ENCODE assay signal across 9 cellular contexts in genomic region chr3:32469151-32469874, GRCh38. TPM values are rescaled to one million over a fixed set of nuclear protein-coding genes. Genes with fewer than 3 reads are reported as not detected.
DNase-seq lines count a peak whose midpoint lies in the region; ATAC-seq and TF ChIP-seq lines count a peak whose summit lies in the region.
"Had no signal": no experiment of that assay in that cellular context is flagged by ENCODE, and none has a peak within 500 bp of the region (broad histone marks: within the 10 kb centered on the region; RNA-seq: fewer than 3 reads in every experiment).

No MANE protein-coding gene starts in this region.

- DNase-seq in body of pancreas (no peak), NOMO-1 (lab: John Stamatoyannopoulos, UW; ENCODE audit: unreplicated experiment in 2 of 2) (no peak), lower leg skin (ENCODE audit: low spot score in 2 of 2) (no peak), DMS79 treated with DMSO at 0.1 percent for 48 hours (lab: John Stamatoyannopoulos, UW) (no peak), DMS 273 (lab: John Stamatoyannopoulos, UW; ENCODE audit: unreplicated experiment) (no peak)
- DNase-seq: COR-L47 had no signal

- no peaks in the 10 kb centered on the region for H3K9me3 ChIP-seq in body of pancreas

- H3K27me3 ChIP-seq in ACC112 (ENCODE audit: insufficient read depth, low read length) (no peaks in the 10 kb centered on the region), body of pancreas (no peaks in the 10 kb centered on the region)

- whole genome bisulfite sequencing in body of pancreas, 2 donors, result 69 to 70% methylated on average over 6 to 7 of the region's 7 CpGs
- 85 to 87% methylated on average over 7 of the region's 7 CpGs for WGBS in lower leg skin, 2 donors

- H3K36me3 ChIP-seq in ACC112 (ENCODE audit: insufficient read depth, low read length) (peaks cover 3% of the 10 kb centered on the region; the same call in 1 of the 2 replicates), body of pancreas (replicated peaks in 1 of 2; ENCODE audit: insufficient read depth in 1 of 2, low read depth in 2 of 2) (no peaks in the 10 kb centered on the region)

- peaks cover 8% of the 10 kb centered on the region for H3K79me2 ChIP-seq in ACC112 (ENCODE audit: control insufficient read depth, insufficient read depth, low read length, unreplicated experiment)

- H2AFZ ChIP-seq in ACC112 (ENCODE audit: low read length, unreplicated experiment), result no peak overlapping the region

- TF ChIP-seq POLR2A in body of pancreas (IDR thresholded peaks at IDR 0.05), result no peak
- no peak for TF ChIP-seq POLR2A in lower leg skin (IDR thresholded peaks at IDR 0.05)

- H3K4me3 ChIP-seq in ACC112 (ENCODE audit: low read depth, low read length) (0 out of 2 replicates have a peak overlapping the region, but pooled peaks have one; percentile 2), body of pancreas (no peak overlapping the region), lower leg skin (ENCODE audit: low read depth, poor library complexity, severe bottlenecking) (no peak overlapping the region)

- intact Hi-C loops in body of pancreas (cut with DNase I), result loop anchor here (5.0 kb wide), 1 partner anchor 92 kb away; no protein-coding TSS in a partner anchor
- intact Hi-C loops in lower leg skin (cut with DNase I; ENCODE audit: low total_unique reads), result loop anchor here (2.0 kb wide), 1 partner anchor 95 kb away; no protein-coding TSS in a partner anchor

- H3K4me1 ChIP-seq in ACC112 (ENCODE audit: control insufficient read depth, insufficient read depth, low read length, unreplicated experiment) (peaks cover 47% of the 10 kb centered on the region), body of pancreas (peaks cover 33% of the 10 kb centered on the region)

- TF ChIP-seq CTCF in body of pancreas (IDR thresholded peaks at IDR 0.05) (no peak), lower leg skin (IDR thresholded peaks at IDR 0.05) (no peak)

- peak; percentile 27 for ATAC-seq in GM19397 (IDR thresholded peaks at IDR 0.05; ENCODE audit: unreplicated experiment)
- ATAC-seq in HG03175 (IDR thresholded peaks at IDR 0.05; ENCODE audit: unreplicated experiment), result peak; percentile 29
- ATAC-seq in body of pancreas, result peak; percentile 4

- H3K27ac ChIP-seq in ACC112 (ENCODE audit: low read depth, low read length) (peak overlapping the region; percentile 51), body of pancreas (peak overlapping the region; percentile 51 to 77 (median 63))

RNA-seq across cellular contexts. Expression of gene CMTM6, which starts 33.3 kb away (rescaled TPM):
- total RNA-seq in body of pancreas (10 to 100 TPM; 20.2 to 40.9 TPM), lower leg skin (100 to 1,000 TPM in 2 of 4 donors, 10 to 100 TPM in 2; 63.1 to 284 (median 118) TPM)
